ENCODE assay signal across 9 cellular contexts in the genomic region with DNA sequence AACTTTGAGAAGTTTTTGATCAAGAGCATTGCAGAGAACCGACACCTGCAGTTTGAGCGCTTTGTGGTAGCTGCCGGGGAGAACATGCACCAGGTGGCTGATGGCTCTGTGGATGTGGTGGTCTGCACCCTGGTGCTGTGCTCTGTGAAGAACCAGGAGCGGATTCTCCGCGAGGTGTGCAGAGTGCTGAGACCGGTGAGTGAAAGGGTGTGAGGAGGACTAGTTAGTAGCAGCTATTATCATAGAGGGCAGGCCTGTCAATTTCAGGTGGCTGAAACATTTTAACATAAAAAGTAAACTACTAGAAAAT. TPM values are rescaled to one million over a fixed set of nuclear protein-coding genes. Genes with fewer than 3 reads are reported as not detected.
DNase-seq lines count a peak whose midpoint lies in the region; FAIRE-seq and TF ChIP-seq lines count a peak whose summit lies in the region.
"Had no signal": no experiment of that assay in that cellular context is flagged by ENCODE, and none has a peak within 500 bp of the region (broad histone marks: within the 10 kb centered on the region; RNA-seq: fewer than 3 reads in every experiment).

No MANE protein-coding gene starts in this region.

- no peak for FAIRE-seq in astrocyte (lab: Jason Lieb, UNC)
- FAIRE-seq in kidney (lab: Jason Lieb, UNC): no peak

- TF ChIP-seq POLR2A in stomach (IDR thresholded peaks at IDR 0.05): no peak

- CTCF ChIA-PET in A673 (lab: Charles Lee): no interaction called here

- no TSS peak for BruUV-seq in A673 (replicated peaks; lab: Mats Ljungman, UMichigan)

- TF ChIP-seq EP300 in stomach (IDR thresholded peaks at IDR 0.05): no peak

- no peaks in the 10 kb centered on the region for H3K9me3 ChIP-seq in A673 (ENCODE audit: low read depth, low read length, poor library complexity, severe bottlenecking)
- H3K9me3 ChIP-seq in astrocyte (ENCODE audit: insufficient read depth, low read depth, low read length): no peaks in the 10 kb centered on the region
- no peaks in the 10 kb centered on the region for H3K9me3 ChIP-seq in kidney (ENCODE audit: control insufficient read depth in 1 of 2, low read length in 2 of 2)
- H3K9me3 ChIP-seq in stomach: no peaks in the 10 kb centered on the region

- intact Hi-C loops in A673 (cut with micrococcal nuclease; ENCODE audit: unreplicated experiment) (no loop called here), kidney (cut with DNase I) (no loop called here), stomach (cut with DNase I; ENCODE audit: low total_unique reads) (no loop called here)

- H3K36me3 ChIP-seq in A673 (ENCODE audit: insufficient read depth, low read length, poor library complexity, severe bottlenecking): no peaks in the 10 kb centered on the region
- no peaks in the 10 kb centered on the region for H3K36me3 ChIP-seq in H7 (replicated peaks; ENCODE audit: control insufficient read depth, insufficient read depth, low read length)
- no peaks in the 10 kb centered on the region for H3K36me3 ChIP-seq in astrocyte (ENCODE audit: insufficient read depth, low read length)
- H3K36me3 ChIP-seq in kidney (ENCODE audit: control insufficient read depth in 1 of 2, insufficient read depth in 2 of 2, low read length in 2 of 2): no peaks in the 10 kb centered on the region
- peaks cover 6 to 11% (median 7%) of the 10 kb centered on the region in 4 donors for H3K36me3 ChIP-seq in stomach

- peak overlapping the region; percentile 37 for H2AFZ ChIP-seq in astrocyte (ENCODE audit: low read depth, low read length)

- no peaks in the 10 kb centered on the region for H3K9me3 Mint-ChIP-seq in astrocyte (ENCODE audit: unreplicated experiment)

- no peak overlapping the region for H3K4me3 Mint-ChIP-seq in astrocyte (ENCODE audit: unreplicated experiment)

- no peak overlapping the region for H3K27ac Mint-ChIP-seq in astrocyte (ENCODE audit: unreplicated experiment)

- H3K27me3 ChIP-seq in A673 (replicated peaks; ENCODE audit: insufficient read depth, low read depth, low read length, poor library complexity) (no peaks in the 10 kb centered on the region), H7 (ENCODE audit: control insufficient read depth, insufficient read depth, low read length) (no peaks in the 10 kb centered on the region), astrocyte (ENCODE audit: insufficient read depth, low read length) (peaks cover 2% of the 10 kb centered on the region), stomach (no peaks in the 10 kb centered on the region)

- no peaks in the 10 kb centered on the region for H3K36me3 Mint-ChIP-seq in astrocyte (ENCODE audit: low read depth, unreplicated experiment)

- H3K27me3 Mint-ChIP-seq in astrocyte (ENCODE audit: low read depth, unreplicated experiment): no peaks in the 10 kb centered on the region

- H3K4me2 ChIP-seq in astrocyte (ENCODE audit: low read length): peak overlapping the region; percentile 82

- H3K4me1 Mint-ChIP-seq in astrocyte (ENCODE audit: low read depth, unreplicated experiment): peaks cover 10% of the 10 kb centered on the region

- no peak for TF ChIP-seq CTCF in A673 (conservative IDR thresholded peaks at IDR 0.05; ENCODE audit: low read depth, low read length)
- no peak for TF ChIP-seq CTCF in astrocyte (IDR thresholded peaks at IDR 0.05; ENCODE audit: insufficient read depth, low read depth, low read length)
- no peak for TF ChIP-seq CTCF in kidney (IDR thresholded peaks at IDR 0.05; ENCODE audit: borderline replicate concordance, extremely low read depth, insufficient read depth)
- no peak for TF ChIP-seq CTCF in stomach (IDR thresholded peaks at IDR 0.05)

- H4K20me1 ChIP-seq in astrocyte (ENCODE audit: insufficient read depth, low read length): no peaks in the 10 kb centered on the region

- WGBS in stomach, 5 donors: 4 to 14% (median 7%) methylated on average over 7 of the region's 7 CpGs

- H3K9ac ChIP-seq in astrocyte (ENCODE audit: low read length) (no peak overlapping the region), kidney (ENCODE audit: low read length in 2 of 2) (peak overlapping the region; percentile 50 to 72)

- H3K79me2 ChIP-seq in astrocyte (ENCODE audit: insufficient read depth, low read length): no peaks in the 10 kb centered on the region

- peak overlapping the region; percentile 59 for H3K4me3 ChIP-seq in A673 (ENCODE audit: low read depth, low read length, poor library complexity, severe bottlenecking)
- peak overlapping the region; percentile 57 for H3K4me3 ChIP-seq in H7 (ENCODE audit: insufficient read depth, low read depth, low read length)
- peak overlapping the region; percentile 59 for H3K4me3 ChIP-seq in astrocyte (ENCODE audit: insufficient read depth, low read depth, low read length)
- peak overlapping the region; percentile 92 to 93 for H3K4me3 ChIP-seq in kidney (ENCODE audit: low read length in 2 of 2)
- peak overlapping the region; percentile 79 to 87 (median 84) for H3K4me3 ChIP-seq in stomach

- POLR2A ChIA-PET in A673 (lab: Charles Lee; ENCODE audit: low non-redundant PET): no interaction called here

- peak overlapping the region; percentile 72 for H3K27ac ChIP-seq in A673 (ENCODE audit: low read depth, low read length, poor library complexity, severe bottlenecking)
- no peak overlapping the region for H3K27ac ChIP-seq in astrocyte (ENCODE audit: low read depth, low read length)
- peak overlapping the region; percentile 68 to 71 for H3K27ac ChIP-seq in kidney (ENCODE audit: low read depth in 2 of 2, low read length in 2 of 2)
- H3K27ac ChIP-seq in stomach: peak overlapping the region; percentile 86 to 92 (median 87)
- H3K27ac ChIP-seq: epithelial cell of prostate had no signal

- H3K4me1 ChIP-seq in A673 (ENCODE audit: insufficient read depth, low read length, poor library complexity, severe bottlenecking) (peaks cover 42% of the 10 kb centered on the region), astrocyte (ENCODE audit: insufficient read depth, low read length) (peaks cover 13% of the 10 kb centered on the region), kidney (ENCODE audit: control insufficient read depth in 1 of 2, insufficient read depth in 1 of 2, low read depth in 1 of 2, low read length in 2 of 2) (peaks cover 12 to 15% of the 10 kb centered on the region in 2 donors), stomach (peaks cover 25 to 61% (median 53%) of the 10 kb centered on the region in 4 donors)

- DNase-seq in A673 (ENCODE audit: low spot score): no peak
- no peak for DNase-seq in H7
- DNase-seq in astrocyte (ENCODE audit: low read depth): no peak
- DNase-seq in kidney: peak; percentile 74
- no peak for DNase-seq in stomach
- no peak for DNase-seq in RKO (ENCODE audit: low spot score)
- DNase-seq in stimulated activated CD4-positive, alpha-beta T cell treated with anti-CD3 and anti-CD28 coated beads, Interleukin-2, amount 100 ng/mL, for 48 hours: no peak
- no peak for DNase-seq in NCI-H187 treated with DMSO at 0.1 percent for 48 hours (lab: John Stamatoyannopoulos, UW)

RNA-seq across cellular contexts. Expression of gene HIGD1C, which starts 27.0 kb away (rescaled TPM):
- total RNA-seq in A673 (2021): not detected in 2 replicates
- not detected in 2 replicates for total RNA-seq in H7 (2014; rRNA removed; shearing (Covaris generic))
- total RNA-seq in astrocyte: not detected in 2 replicates
- not detected for total RNA-seq in kidney
- polyA plus RNA-seq in kidney (ENCODE audit: insufficient read depth, low read depth, low replicate concordance): not detected
- not detected for total RNA-seq in stomach
- not detected for polyA plus RNA-seq in stomach
